In genomic region chr16:31698901-31699300, GRCh38 we compare ENCODE assay signal across 18 cellular contexts.
DNase-seq lines count a peak whose midpoint lies in the region; ATAC-seq and TF ChIP-seq lines count a peak whose summit lies in the region.
"Had no signal": no experiment of that assay in that cellular context is flagged by ENCODE, and none has a peak within 500 bp of the region (broad histone marks: within the 10 kb centered on the region; RNA-seq: fewer than 3 reads in every experiment).

No MANE protein-coding gene starts in this region.

- no peaks in the 10 kb centered on the region for H3K9me3 Mint-ChIP-seq in activated CD4-positive, alpha-beta T cell treated with anti-CD3 and anti-CD28 coated beads, Interleukin-2, amount 10 ng/mL, durations not matched to agents 24 days and 14 days
- H3K9me3 Mint-ChIP-seq in CD4-positive, alpha-beta memory T cell = no peaks in the 10 kb centered on the region
- H3K9me3 Mint-ChIP-seq: HFFc6 had no signal

- H3K4me3 ChIP-seq in CD4-positive, alpha-beta memory T cell (ENCODE audit: low read length in 2 of 2) = no peak overlapping the region
- H3K4me3 ChIP-seq in gastrocnemius medialis = no peak overlapping the region
- H3K4me3 ChIP-seq: BLaER1 treated with 17β-estradiol and CSF1 and Interleukin-3, amounts not matched to agents 10 nM and 100 nM had no signal

- peaks cover 15% of the 10 kb centered on the region for H3K27me3 Mint-ChIP-seq in activated CD4-positive, alpha-beta T cell treated with anti-CD3 and anti-CD28 coated beads, Interleukin-2, amount 10 ng/mL, durations not matched to agents 24 days and 14 days
- no peaks in the 10 kb centered on the region for H3K27me3 Mint-ChIP-seq in CD4-positive, alpha-beta memory T cell
- H3K27me3 Mint-ChIP-seq: B cell had no signal

- H3K27me3 ChIP-seq in CD4-positive, alpha-beta memory T cell (ENCODE audit: insufficient read depth, low read length) = no peaks in the 10 kb centered on the region
- H3K27me3 ChIP-seq in gastrocnemius medialis = no peaks in the 10 kb centered on the region
- H3K27me3 ChIP-seq: BLaER1 treated with 17β-estradiol and CSF1 and Interleukin-3, amounts not matched to agents 10 nM and 100 nM had no signal

- peaks cover 25% of the 10 kb centered on the region for H3K36me3 Mint-ChIP-seq in activated CD4-positive, alpha-beta T cell treated with anti-CD3 and anti-CD28 coated beads, Interleukin-2, amount 10 ng/mL, durations not matched to agents 24 days and 14 days (ENCODE audit: low read depth)
- H3K36me3 Mint-ChIP-seq in CD4-positive, alpha-beta memory T cell = peaks cover 10 to 27% of the 10 kb centered on the region in 2 donors

- peaks cover 26% of the 10 kb centered on the region for H3K4me1 Mint-ChIP-seq in activated CD4-positive, alpha-beta T cell treated with anti-CD3 and anti-CD28 coated beads, Interleukin-2, amount 10 ng/mL, durations not matched to agents 24 days and 14 days
- peaks cover 25 to 33% (median 29%) of the 10 kb centered on the region in 4 donors for H3K4me1 Mint-ChIP-seq in CD4-positive, alpha-beta memory T cell

- DNase-seq in activated CD4-positive, alpha-beta T cell treated with anti-CD3 and anti-CD28 coated beads, Interleukin-2, amount 10 ng/mL, durations not matched to agents 24 days and 14 days = peak; percentile 55
- no peak for DNase-seq in activated CD4-positive, alpha-beta T cell treated with anti-CD3 and anti-CD28 coated beads, Interleukin-2, amount 50 U/mL, for 48 hours
- no peak for DNase-seq in CD4-positive, alpha-beta memory T cell
- peak; percentile 26 for DNase-seq in islet precursor cell
- no peak for DNase-seq in NCI-H1417 treated with DMSO at 0.1 percent for 48 hours (lab: John Stamatoyannopoulos, UW)
- DNase-seq in gastrocnemius medialis = no peak
- DNase-seq: 8988T, DMS153, DMS79, GDM1, GOT3, H7, HFFc6 had no signal

- POLR2A ChIA-PET in CD4-positive, alpha-beta memory T cell (lab: Charles Lee; ENCODE audit: partially characterized antibody) = interaction anchor here (1.0 to 1.2 kb wide), 2 partner anchors 14 to 222 kb away, joined by 3 read pairs; a partner anchor contains a TSS

- no peak overlapping the region for H3K27ac Mint-ChIP-seq in activated CD4-positive, alpha-beta T cell treated with anti-CD3 and anti-CD28 coated beads, Interleukin-2, amount 10 ng/mL, durations not matched to agents 24 days and 14 days
- peak overlapping the region in 4 of 7 donors; percentile 8 to 64 (median 36) for H3K27ac Mint-ChIP-seq in CD4-positive, alpha-beta memory T cell
- H3K27ac Mint-ChIP-seq: B cell, HFFc6 had no signal

- TF ChIP-seq POLR2A in gastrocnemius medialis (IDR thresholded peaks at IDR 0.05) = no peak

- peaks cover 45% of the 10 kb centered on the region for H3K4me1 ChIP-seq in CD4-positive, alpha-beta memory T cell (ENCODE audit: insufficient read depth, low read length)
- H3K4me1 ChIP-seq in gastrocnemius medialis = peaks cover 6% of the 10 kb centered on the region in 2 donors

- CTCF ChIA-PET in CD4-positive, alpha-beta memory T cell (lab: Charles Lee; ENCODE audit: partially characterized antibody) = interaction anchor here (1.0 to 4.2 kb wide), 4 partner anchors 12 to 244 kb away, joined by 3 to 15 read pairs (median 4); partner anchors contain the start of gene ARMC5

- H3K4me3 Mint-ChIP-seq in activated CD4-positive, alpha-beta T cell treated with anti-CD3 and anti-CD28 coated beads, Interleukin-2, amount 10 ng/mL, durations not matched to agents 24 days and 14 days = no peak overlapping the region
- H3K4me3 Mint-ChIP-seq in CD4-positive, alpha-beta memory T cell = peak overlapping the region in 1 of 8 donors; percentile 60
- H3K4me3 Mint-ChIP-seq: B cell, HFFc6 had no signal

- H3K27ac ChIP-seq in CD4-positive, alpha-beta memory T cell (ENCODE audit: low read depth, low read length) = no peak overlapping the region
- no peak overlapping the region for H3K27ac ChIP-seq in gastrocnemius medialis
- H3K27ac ChIP-seq: BLaER1 treated with 17β-estradiol and CSF1 and Interleukin-3, amounts not matched to agents 10 nM and 100 nM; HL-60 had no signal

- H3K36me3 ChIP-seq in CD4-positive, alpha-beta memory T cell (ENCODE audit: insufficient read depth, low read length) = peaks cover 9% of the 10 kb centered on the region
- peaks cover 0 to 3% of the 10 kb centered on the region in 2 donors for H3K36me3 ChIP-seq in gastrocnemius medialis

- intact Hi-C loops in activated CD4-positive, alpha-beta T cell treated with anti-CD3 and anti-CD28 coated beads, Interleukin-2, amount 10 ng/mL, durations not matched to agents 24 days and 14 days (cut with micrococcal nuclease) = no loop called here
- intact Hi-C loops in CD4-positive, alpha-beta memory T cell (cut with micrococcal nuclease) = loop anchor here (5.0 kb wide), 2 partner anchors 192 to 242 kb away; partner anchors contain the start of genes ARMC5 and RUSF1
- intact Hi-C loops in gastrocnemius medialis (cut with DNase I; ENCODE audit: low total_unique reads) = no loop called here

- no peaks in the 10 kb centered on the region for H3K9me3 ChIP-seq in CD4-positive, alpha-beta memory T cell (ENCODE audit: control insufficient read depth in 1 of 2, low read length in 2 of 2)
- no peaks in the 10 kb centered on the region for H3K9me3 ChIP-seq in gastrocnemius medialis
- H3K9me3 ChIP-seq: BLaER1 treated with 17β-estradiol and CSF1 and Interleukin-3, amounts not matched to agents 10 nM and 100 nM had no signal

- no peak for ATAC-seq in GM21717 (IDR thresholded peaks at IDR 0.05; ENCODE audit: unreplicated experiment)
- ATAC-seq in gastrocnemius medialis = no peak
- ATAC-seq: HCT116 had no signal

- no peak for TF ChIP-seq CTCF in gastrocnemius medialis (IDR thresholded peaks at IDR 0.05 in 4 of 5, conservative IDR thresholded peaks at IDR 0.05 in 1 of 5)

- in situ Hi-C loops in gastrocnemius medialis (cut with MboI; ENCODE audit: low sequenced_read_pairs in 4 of 4) = no loop called here

Comparison
In these comparisons a context has a peak if more than half of its experiments do, and no peak if none do; other contexts are left out.
1. DNase-seq: peak in activated CD4-positive, alpha-beta T cell treated with anti-CD3 and anti-CD28 coated beads, Interleukin-2, amount 10 ng/mL, durations not matched to agents 24 days and 14 days (single experiment) and islet precursor cell (single experiment); none in activated CD4-positive, alpha-beta T cell treated with anti-CD3 and anti-CD28 coated beads, Interleukin-2, amount 50 U/mL, for 48 hours (0 of 2), CD4-positive, alpha-beta memory T cell (0 of 5), NCI-H1417 treated with DMSO at 0.1 percent for 48 hours (single experiment) and gastrocnemius medialis (0 of 2).